In genomic region chr16:84641643-84642358, GRCh38 we compare ENCODE assay signal across 11 cellular contexts. TPM values are rescaled to one million over a fixed set of nuclear protein-coding genes. Genes with fewer than 3 reads are reported as not detected.
DNase-seq lines count a peak whose midpoint lies in the region; ATAC-seq, FAIRE-seq and TF ChIP-seq lines count a peak whose summit lies in the region.
"Had no signal": no experiment of that assay in that cellular context is flagged by ENCODE, and none has a peak within 500 bp of the region (broad histone marks: within the 10 kb centered on the region; RNA-seq: fewer than 3 reads in every experiment).

No MANE protein-coding gene starts in this region.

- intact Hi-C loops in heart right ventricle (cut with DNase I) (loop anchor here in 1 of 10 donors (10.0 kb wide), 1 partner anchor 333 kb away; no protein-coding TSS in a partner anchor), left cardiac atrium (cut with DNase I) (no loop called here), head of caudate nucleus (cut with DNase I) (no loop called here)

- 82 to 90% methylated on average over 6 of the region's 6 CpGs for WGBS in heart right ventricle, 2 donors
- 83 to 91% methylated on average over 6 of the region's 6 CpGs for WGBS in upper lobe of left lung, 2 donors

- H3K4me1 Mint-ChIP-seq in T-cell (peaks cover 29 to 61% (median 56%) of the 10 kb centered on the region in 3 donors), immature natural killer cell (peaks cover 11 to 15% of the 10 kb centered on the region in 2 donors)

- no peak for FAIRE-seq in HTR-8/SVneo (lab: Jason Lieb, UNC)
- FAIRE-seq: kidney had no signal

- ATAC-seq in heart right ventricle (no peak), left cardiac atrium (no peak), T-cell (replicated peaks in 1 of 4) (peak; percentile 49 to 80 (median 57)), upper lobe of left lung (ENCODE audit: low FRiP score in 2 of 2) (no peak)
- ATAC-seq: HCT116 had no signal

- H3K27me3 Mint-ChIP-seq in T-cell (no peaks in the 10 kb centered on the region), immature natural killer cell (ENCODE audit: low read depth in 3 of 3) (peaks cover 1 to 4% (median 3%) of the 10 kb centered on the region in 3 donors)

- peak overlapping the region in 1 of 10 donors; percentile 15 for H3K4me3 ChIP-seq in heart right ventricle
- no peak overlapping the region for H3K4me3 ChIP-seq in upper lobe of left lung

- H3K27me3 ChIP-seq in heart right ventricle (no peaks in the 10 kb centered on the region), upper lobe of left lung (no peaks in the 10 kb centered on the region)

- H3K4me1 ChIP-seq in heart right ventricle (peaks cover 5 to 41% (median 33%) of the 10 kb centered on the region in 9 donors), upper lobe of left lung (peaks cover 11 to 24% (median 19%) of the 10 kb centered on the region in 4 donors)

- POLR2A ChIA-PET in T-cell (lab: Charles Lee) = no interaction called here

- TF ChIP-seq EP300 in upper lobe of left lung (IDR thresholded peaks at IDR 0.05) = no peak

- TF ChIP-seq CTCF in heart right ventricle (IDR thresholded peaks at IDR 0.05) = no peak
- no peak for TF ChIP-seq CTCF in upper lobe of left lung (IDR thresholded peaks at IDR 0.05)

- no peaks in the 10 kb centered on the region for H3K9me3 Mint-ChIP-seq in T-cell
- H3K9me3 Mint-ChIP-seq in immature natural killer cell = peaks cover 0 to 2% (median 0%) of the 10 kb centered on the region in 6 donors

- CTCF ChIA-PET in T-cell (lab: Charles Lee) = interaction anchor here (0.6 to 1.3 kb wide), 4 partner anchors 19 to 135 kb away, joined by 3 to 4 read pairs (median 4); no protein-coding TSS in a partner anchor

- no peaks in the 10 kb centered on the region for H3K36me3 ChIP-seq in heart right ventricle
- H3K36me3 ChIP-seq in upper lobe of left lung = no peaks in the 10 kb centered on the region

- peak overlapping the region; percentile 86 to 92 for H3K27ac Mint-ChIP-seq in T-cell
- peak overlapping the region in 3 of 6 donors; percentile 23 to 83 (median 83) for H3K27ac Mint-ChIP-seq in immature natural killer cell

- peak overlapping the region in 7 of 10 donors; percentile 7 to 77 (median 71) for H3K27ac ChIP-seq in heart right ventricle
- H3K27ac ChIP-seq in upper lobe of left lung = peak overlapping the region; percentile 6 to 37 (median 13)

- TF ChIP-seq POLR2A in upper lobe of left lung (IDR thresholded peaks at IDR 0.05) = no peak

- H3K36me3 Mint-ChIP-seq in T-cell (no peaks in the 10 kb centered on the region), immature natural killer cell (no peaks in the 10 kb centered on the region)

- H3K9me3 ChIP-seq in heart right ventricle = no peaks in the 10 kb centered on the region
- no peaks in the 10 kb centered on the region for H3K9me3 ChIP-seq in upper lobe of left lung

- DNase-seq in heart right ventricle (no peak), left cardiac atrium (no peak), T-cell (peak in 18 of 34 experiments; percentile 12 to 52 (median 32)), immature natural killer cell (no peak), upper lobe of left lung (no peak), head of caudate nucleus (no peak), HTR-8/SVneo (ENCODE audit: insufficient read length, low spot score) (no peak)
- DNase-seq in effector CD8-positive, alpha-beta T cell (lab: John Stamatoyannopoulos, UW) = no peak
- DNase-seq: activated CD8-positive, alpha-beta memory T cell treated with anti-CD3 and anti-CD28 coated beads, Interleukin-2, amount 50 U/mL, for 4 hours had no signal

- peak overlapping the region; percentile 4 to 65 (median 25) for H3K4me3 Mint-ChIP-seq in T-cell
- peak overlapping the region in 3 of 5 donors; percentile 54 to 72 (median 69) for H3K4me3 Mint-ChIP-seq in immature natural killer cell

RNA-seq across cellular contexts. Expression of gene KLHL36, which starts 6.5 kb away (rescaled TPM):
- 10 to 100 TPM; 40.0 to 77.9 (median 58.4) TPM for total RNA-seq in heart right ventricle
- polyA plus RNA-seq in heart right ventricle = 10 to 100 TPM; 14.7 to 19.5 TPM
- 10 to 100 TPM; 35.8 to 47.0 TPM for total RNA-seq in left cardiac atrium
- total RNA-seq in T-cell = 100 to 1,000 TPM in 3 of 5 donors, 10 to 100 TPM in 2; 96.1 to 135 (median 127) TPM
- polyA plus RNA-seq in immature natural killer cell = 10 to 100 TPM; 18.0 to 28.0 (median 20.7) TPM
- total RNA-seq in upper lobe of left lung = 10 to 100 TPM; 44.1 to 92.2 (median 54.2) TPM

RNA-seq across cellular contexts. Expression of gene COTL1, which starts 23.9 kb away (rescaled TPM):
- total RNA-seq in heart right ventricle = 10 to 100 TPM in 5 of 10 donors, 1 to 10 TPM in 5; 6.4 to 72.9 (median 9.7) TPM
- polyA plus RNA-seq in heart right ventricle = 10 to 100 TPM in 1 of 2 donors, 1 to 10 TPM in 1; 8.6 to 24.0 TPM
- 10 to 100 TPM; 37.3 to 43.9 TPM for total RNA-seq in left cardiac atrium
- total RNA-seq in T-cell = 100 to 1,000 TPM; 205 to 265 (median 221) TPM
- 100 to 1,000 TPM; 193 to 268 (median 235) TPM for polyA plus RNA-seq in immature natural killer cell
- 100 to 1,000 TPM in 2 of 6 donors, 10 to 100 TPM in 4; 31.6 to 256 (median 75.6) TPM for total RNA-seq in upper lobe of left lung

RNA-seq across cellular contexts. Expression of gene USP10, which starts 58.0 kb away (rescaled TPM):
- total RNA-seq in heart right ventricle (10 to 100 TPM; 59.5 to 82.9 (median 65.4) TPM), left cardiac atrium (10 to 100 TPM; 66.7 to 70.7 TPM), T-cell (100 to 1,000 TPM in 3 of 5 donors, 10 to 100 TPM in 2; 80.4 to 122 (median 104) TPM), upper lobe of left lung (10 to 100 TPM; 40.9 to 64.7 (median 51.5) TPM)
- polyA plus RNA-seq in heart right ventricle (10 to 100 TPM; 17.5 to 29.8 TPM), immature natural killer cell (10 to 100 TPM; 33.8 to 60.6 (median 58.7) TPM)

Comparison
In these comparisons a context has a peak if more than half of its experiments do, and no peak if none do; other contexts are left out.
1. ATAC-seq: peak in T-cell (4 of 4); none in heart right ventricle (0 of 8), left cardiac atrium (0 of 2) and upper lobe of left lung (0 of 2).
2. DNase-seq: peak in T-cell (18 of 34); none in heart right ventricle (0 of 2), left cardiac atrium (single experiment), immature natural killer cell (0 of 3), upper lobe of left lung (0 of 2), head of caudate nucleus (0 of 42), effector CD8-positive, alpha-beta T cell (single experiment) and HTR-8/SVneo (single experiment).